9 cellular contexts compared by ENCODE assay signal in the genomic region with DNA sequence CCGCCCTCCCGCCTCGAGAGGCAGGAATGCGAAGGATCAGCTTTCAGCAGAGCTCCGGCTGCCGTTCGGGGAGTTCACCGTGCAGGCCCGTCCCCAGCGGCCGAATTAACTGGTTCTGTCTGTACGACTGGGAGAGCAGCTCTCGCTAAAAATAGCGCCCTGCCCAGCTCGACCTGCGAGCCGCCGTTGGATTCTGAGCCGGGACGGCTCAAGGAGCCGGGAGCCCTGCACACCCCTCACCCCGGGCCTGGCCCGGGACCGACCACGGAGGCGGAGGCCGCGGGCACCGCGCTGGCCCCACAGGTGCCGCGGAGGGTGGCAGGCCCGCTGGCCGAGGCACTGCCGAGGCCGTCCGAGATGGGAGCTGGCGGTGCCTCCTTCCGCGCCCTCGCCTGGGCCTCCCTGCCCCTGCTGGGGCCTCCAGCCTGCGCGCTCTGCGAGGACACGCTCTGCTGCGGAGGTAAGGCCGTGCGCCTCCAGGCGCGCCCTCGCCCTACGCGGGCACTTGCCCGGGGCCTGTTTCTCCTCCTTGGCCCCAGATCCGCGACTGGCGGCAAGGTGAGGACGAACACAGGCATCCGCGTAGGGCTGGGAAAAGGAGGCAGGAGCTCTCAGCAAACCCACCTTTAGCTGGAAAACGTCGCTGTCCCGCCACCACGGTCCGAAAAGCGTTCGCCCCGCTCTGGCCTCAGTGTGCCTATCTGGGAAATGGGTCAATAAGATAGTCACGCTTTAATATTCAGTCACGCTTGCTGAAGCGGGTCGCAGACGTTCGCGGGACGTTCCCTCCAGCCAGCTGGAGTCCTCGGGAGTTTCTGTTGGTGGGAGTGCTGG. TPM values are rescaled to one million over a fixed set of nuclear protein-coding genes. Genes with fewer than 3 reads are reported as not detected.
A peak's percentile ranks its signal among the peaks of the same experiment; 100 is the strongest.
DNase-seq lines count a peak whose midpoint lies in the region; ATAC-seq and TF ChIP-seq lines count a peak whose summit lies in the region.
"Had no signal": no experiment of that assay in that cellular context is flagged by ENCODE, and none has a peak within 500 bp of the region (broad histone marks: within the 10 kb centered on the region; RNA-seq: fewer than 3 reads in every experiment).

No MANE protein-coding gene starts in this region.

- no peaks in the 10 kb centered on the region for H3K36me3 Mint-ChIP-seq in activated naive CD8-positive, alpha-beta T cell
- no peaks in the 10 kb centered on the region for H3K36me3 Mint-ChIP-seq in activated naive CD8-positive, alpha-beta T cell treated with anti-CD3 and anti-CD28 coated beads, Interleukin-2, amount 50 U/mL, for 24 hours (ENCODE audit: low read depth)
- peaks cover 3% of the 10 kb centered on the region for H3K36me3 Mint-ChIP-seq in activated CD8-positive, alpha-beta memory T cell treated with anti-CD3 and anti-CD28 coated beads, Interleukin-2, amount 10 ng/mL, durations not matched to agents 7 days and 5 days

- intact Hi-C loops in mucosa of descending colon (cut with DNase I, micrococcal nuclease) (no loop called here), aorta (cut with DNase I) (loop anchor here in 1 of 2 donors (5.0 kb wide), 1 partner anchor 41 kb away; no protein-coding TSS in a partner anchor)

- H3K27ac Mint-ChIP-seq in activated naive CD8-positive, alpha-beta T cell, result no peak overlapping the region
- no peak overlapping the region for H3K27ac Mint-ChIP-seq in activated naive CD8-positive, alpha-beta T cell treated with anti-CD3 and anti-CD28 coated beads, Interleukin-2, amount 50 U/mL, for 24 hours
- H3K27ac Mint-ChIP-seq in activated CD8-positive, alpha-beta memory T cell treated with anti-CD3 and anti-CD28 coated beads, Interleukin-2, amount 10 ng/mL, durations not matched to agents 7 days and 5 days, result no peak overlapping the region
- H3K27ac Mint-ChIP-seq: CD4-positive, CD25-positive, alpha-beta regulatory T cell had no signal

- H3K27me3 ChIP-seq in esophagus (ENCODE audit: control insufficient read depth in 1 of 2, insufficient read depth in 2 of 2, low read length in 2 of 2), result no peaks in the 10 kb centered on the region
- H3K27me3 ChIP-seq in aorta (ENCODE audit: control insufficient read depth in 1 of 2, insufficient read depth in 2 of 2, low read length in 1 of 2), result no peaks in the 10 kb centered on the region

- peak overlapping the region; percentile 55 to 70 for H3K4me3 ChIP-seq in esophagus (ENCODE audit: low read depth in 1 of 2, low read length in 2 of 2)
- no peak overlapping the region for H3K4me3 ChIP-seq in mucosa of descending colon
- no peak overlapping the region for H3K4me3 ChIP-seq in aorta (ENCODE audit: low read length in 2 of 2)

- no peaks in the 10 kb centered on the region for H3K9me3 ChIP-seq in esophagus (ENCODE audit: control insufficient read depth in 2 of 2, insufficient read depth in 1 of 2, low read depth in 1 of 2, low read length in 1 of 2)
- no peaks in the 10 kb centered on the region for H3K9me3 ChIP-seq in mucosa of descending colon
- H3K9me3 ChIP-seq in aorta (ENCODE audit: control insufficient read depth, low read length), result no peaks in the 10 kb centered on the region

- peak overlapping the region; percentile 44 for H3K4me3 Mint-ChIP-seq in activated naive CD8-positive, alpha-beta T cell
- H3K4me3 Mint-ChIP-seq in activated naive CD8-positive, alpha-beta T cell treated with anti-CD3 and anti-CD28 coated beads, Interleukin-2, amount 50 U/mL, for 24 hours, result no peak overlapping the region
- no peak overlapping the region for H3K4me3 Mint-ChIP-seq in activated CD8-positive, alpha-beta memory T cell treated with anti-CD3 and anti-CD28 coated beads, Interleukin-2, amount 10 ng/mL, durations not matched to agents 7 days and 5 days
- H3K4me3 Mint-ChIP-seq: CD4-positive, CD25-positive, alpha-beta regulatory T cell had no signal

- no peak for TF ChIP-seq CTCF in mucosa of descending colon (IDR thresholded peaks at IDR 0.05)

- peaks cover 37% of the 10 kb centered on the region for H3K27me3 Mint-ChIP-seq in activated naive CD8-positive, alpha-beta T cell
- peaks cover 59% of the 10 kb centered on the region for H3K27me3 Mint-ChIP-seq in activated naive CD8-positive, alpha-beta T cell treated with anti-CD3 and anti-CD28 coated beads, Interleukin-2, amount 50 U/mL, for 24 hours
- H3K27me3 Mint-ChIP-seq in activated CD8-positive, alpha-beta memory T cell treated with anti-CD3 and anti-CD28 coated beads, Interleukin-2, amount 10 ng/mL, durations not matched to agents 7 days and 5 days, result peaks cover 66% of the 10 kb centered on the region

- peaks cover 6% of the 10 kb centered on the region for H3K4me1 Mint-ChIP-seq in activated naive CD8-positive, alpha-beta T cell (ENCODE audit: low read depth)
- peaks cover 5% of the 10 kb centered on the region for H3K4me1 Mint-ChIP-seq in activated naive CD8-positive, alpha-beta T cell treated with anti-CD3 and anti-CD28 coated beads, Interleukin-2, amount 50 U/mL, for 24 hours
- H3K4me1 Mint-ChIP-seq in activated CD8-positive, alpha-beta memory T cell treated with anti-CD3 and anti-CD28 coated beads, Interleukin-2, amount 10 ng/mL, durations not matched to agents 7 days and 5 days, result no peaks in the 10 kb centered on the region
- H3K4me1 Mint-ChIP-seq: CD4-positive, CD25-positive, alpha-beta regulatory T cell had no signal

- H3K36me3 ChIP-seq in esophagus (ENCODE audit: control insufficient read depth in 2 of 2, insufficient read depth in 2 of 2, low read length in 1 of 2) (no peaks in the 10 kb centered on the region), mucosa of descending colon (ENCODE audit: low read depth) (no peaks in the 10 kb centered on the region), aorta (ENCODE audit: control insufficient read depth in 1 of 2, insufficient read depth in 2 of 2, low read length in 1 of 2) (no peaks in the 10 kb centered on the region)

- H3K27ac ChIP-seq in esophagus (ENCODE audit: low read depth in 2 of 2, low read length in 1 of 2) (peak overlapping the region; percentile 92), aorta (ENCODE audit: low read depth in 1 of 2, low read length in 2 of 2) (no peak overlapping the region)

- H3K4me1 ChIP-seq in esophagus (ENCODE audit: control insufficient read depth in 2 of 2, insufficient read depth in 2 of 2, low read length in 1 of 2) (peaks cover 4 to 6% of the 10 kb centered on the region in 2 donors), mucosa of descending colon (ENCODE audit: low read depth) (peaks cover 17% of the 10 kb centered on the region), aorta (ENCODE audit: control insufficient read depth in 1 of 2, insufficient read depth in 2 of 2, low read length in 2 of 2) (no peaks in the 10 kb centered on the region)

- ATAC-seq in activated naive CD8-positive, alpha-beta T cell treated with anti-CD3 and anti-CD28 coated beads, Interleukin-2, amount 50 U/mL, for 24 hours, result no peak
- ATAC-seq in mucosa of descending colon (peak; percentile 68), aorta (ENCODE audit: low FRiP score) (peak; percentile 60), GM21381 (IDR thresholded peaks at IDR 0.05; ENCODE audit: unreplicated experiment) (no peak)
- ATAC-seq in activated CD8-positive, alpha-beta memory T cell treated with anti-CD3 and anti-CD28 coated beads, Interleukin-2, amount 10 ng/mL, durations not matched to agents 7 days and 5 days, result no peak

- CTCF ChIA-PET in activated CD8-positive, alpha-beta memory T cell treated with anti-CD3 and anti-CD28 coated beads, Interleukin-2, amount 10 ng/mL, durations not matched to agents 7 days and 5 days (lab: Charles Lee), result interaction anchor here (0.5 to 0.6 kb wide), 2 partner anchors 330 to 387 kb away, joined by 3 read pairs; no protein-coding TSS in a partner anchor

- 13 to 19% methylated on average over 72 to 76 of the region's 77 CpGs for WGBS in esophagus, 2 donors
- 50 to 70% methylated on average over 69 to 76 of the region's 77 CpGs for WGBS in aorta, 2 donors

- H3K9me3 Mint-ChIP-seq in activated naive CD8-positive, alpha-beta T cell (ENCODE audit: low read depth), result peaks cover 4% of the 10 kb centered on the region
- H3K9me3 Mint-ChIP-seq in activated naive CD8-positive, alpha-beta T cell treated with anti-CD3 and anti-CD28 coated beads, Interleukin-2, amount 50 U/mL, for 24 hours, result peaks cover 7% of the 10 kb centered on the region
- no peaks in the 10 kb centered on the region for H3K9me3 Mint-ChIP-seq in activated CD8-positive, alpha-beta memory T cell treated with anti-CD3 and anti-CD28 coated beads, Interleukin-2, amount 10 ng/mL, durations not matched to agents 7 days and 5 days (ENCODE audit: low read depth)

- DNase-seq in activated naive CD8-positive, alpha-beta T cell treated with anti-CD3 and anti-CD28 coated beads, Interleukin-2, amount 50 U/mL, for 24 hours, result no peak
- DNase-seq in mucosa of descending colon (peak; percentile 23 to 72 (median 72)), aorta (peak; percentile 73 to 89), NCI-H2196 treated with DMSO at 0.1 percent for 48 hours (lab: John Stamatoyannopoulos, UW; ENCODE audit: unreplicated experiment) (no peak)
- DNase-seq in activated CD8-positive, alpha-beta memory T cell treated with anti-CD3 and anti-CD28 coated beads, Interleukin-2, amount 10 ng/mL, durations not matched to agents 7 days and 5 days, result no peak
- DNase-seq: CD4-positive, CD25-positive, alpha-beta regulatory T cell had no signal

RNA-seq across cellular contexts. Expression of a gene that starts 53.0 kb away (rescaled TPM):
- polyA plus RNA-seq in esophagus (10 to 100 TPM; 16.7 to 26.4 TPM), aorta (10 to 100 TPM; 12.0 to 32.5 TPM)
- total RNA-seq in mucosa of descending colon (100 to 1,000 TPM; 109 to 157 (median 111) TPM), aorta (10 to 100 TPM; 70.3 to 75.4 TPM)
- under 1 TPM; 0.07 to 0.18 TPM for total RNA-seq in activated CD8-positive, alpha-beta memory T cell treated with anti-CD3 and anti-CD28 coated beads, Interleukin-2, amount 10 ng/mL, durations not matched to agents 7 days and 5 days
- total RNA-seq: CD4-positive, CD25-positive, alpha-beta regulatory T cell had no signal
- polyA plus RNA-seq: CD4-positive, CD25-positive, alpha-beta regulatory T cell had no signal

Comparison
In these comparisons a context has a peak if more than half of its experiments do, and no peak if none do; other contexts are left out.
1. ATAC-seq: peak in mucosa of descending colon (single experiment) and aorta (single experiment); none in activated naive CD8-positive, alpha-beta T cell treated with anti-CD3 and anti-CD28 coated beads, Interleukin-2, amount 50 U/mL, for 24 hours (single experiment), activated CD8-positive, alpha-beta memory T cell treated with anti-CD3 and anti-CD28 coated beads, Interleukin-2, amount 10 ng/mL, durations not matched to agents 7 days and 5 days (single experiment) and GM21381 (single experiment).
2. DNase-seq: peak in mucosa of descending colon (3 of 3) and aorta (2 of 2); none in activated naive CD8-positive, alpha-beta T cell treated with anti-CD3 and anti-CD28 coated beads, Interleukin-2, amount 50 U/mL, for 24 hours (single experiment), activated CD8-positive, alpha-beta memory T cell treated with anti-CD3 and anti-CD28 coated beads, Interleukin-2, amount 10 ng/mL, durations not matched to agents 7 days and 5 days (single experiment) and NCI-H2196 treated with DMSO at 0.1 percent for 48 hours (single experiment).
3. H3K27ac ChIP-seq: peak in esophagus (2 of 2); none in aorta (0 of 2).
4. H3K4me3 ChIP-seq: peak in esophagus (2 of 2); none in mucosa of descending colon (single experiment) and aorta (0 of 2).
5. RNA of a gene that starts 53.0 kb away (total RNA-seq): 109 to 157 TPM in mucosa of descending colon and 70.3 to 75.4 TPM in aorta; 0.07 to 0.18 TPM in activated CD8-positive, alpha-beta memory T cell treated with anti-CD3 and anti-CD28 coated beads, Interleukin-2, amount 10 ng/mL, durations not matched to agents 7 days and 5 days; every median in the first group is over 10 times any median in the second.